In the genomic region with DNA sequence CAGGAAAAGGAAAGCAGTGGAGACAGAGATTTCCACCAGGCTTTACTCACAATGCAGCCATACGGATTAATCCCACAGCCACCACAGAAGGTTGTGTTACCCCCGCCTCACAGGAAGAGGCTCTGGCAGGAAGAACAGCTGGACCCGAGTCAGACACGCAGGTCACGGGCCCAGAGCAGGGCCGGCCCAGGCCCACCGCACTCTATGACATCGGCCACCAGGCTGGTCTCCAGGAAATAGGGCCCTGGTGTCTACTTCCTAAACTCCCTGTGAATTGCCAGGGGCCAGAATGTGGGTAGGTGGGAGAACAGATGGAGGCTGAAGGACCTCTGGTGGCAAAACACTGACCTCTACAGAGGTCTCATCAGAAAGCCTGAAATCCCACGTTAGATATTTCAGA, we compare ENCODE assay signal across 10 cellular contexts. TPM values are rescaled to one million over a fixed set of nuclear protein-coding genes. Genes with fewer than 3 reads are reported as not detected.
DNase-seq lines count a peak whose midpoint lies in the region; ATAC-seq, FAIRE-seq and TF ChIP-seq lines count a peak whose summit lies in the region.
"Had no signal": no experiment of that assay in that cellular context is flagged by ENCODE, and none has a peak within 500 bp of the region (broad histone marks: within the 10 kb centered on the region; RNA-seq: fewer than 3 reads in every experiment).

No MANE protein-coding gene starts in this region.

- H3K36me3 ChIP-seq in right lobe of liver = peaks cover 0 to 26% (median 18%) of the 10 kb centered on the region in 4 donors
- H3K36me3 ChIP-seq in HepG2 (replicated peaks in 1 of 2; ENCODE audit: control insufficient read depth in 1 of 2, insufficient read depth in 2 of 2, low read length in 2 of 2) = peaks cover 11 to 23% of the 10 kb centered on the region in 2 experiments; a peak in 4 of 5 replicates
- H3K36me3 ChIP-seq in vagina = peaks cover 0 to 25% of the 10 kb centered on the region in 2 donors

- CTCF ChIA-PET in HepG2 (lab: Yijun Ruan, JAX; ENCODE audit: low intra/inter-chr PET ratio, low total read pairs) = no interaction called here

- no peak overlapping the region for H2AFZ ChIP-seq in HepG2 (ENCODE audit: low read length)

- H3K27me3 Mint-ChIP-seq in natural killer cell treated with Interleukin-12 subunit alpha and Interleukin-12 subunit beta and Interleukin-15 and Interleukin-18, amount 100 ng/mL, for 72 hours = no peaks in the 10 kb centered on the region

- H3K9me3 Mint-ChIP-seq in natural killer cell treated with Interleukin-12 subunit alpha and Interleukin-12 subunit beta and Interleukin-15 and Interleukin-18, amount 100 ng/mL, for 72 hours = no peaks in the 10 kb centered on the region

- H3K79me2 ChIP-seq in HepG2 (ENCODE audit: insufficient read depth, low read length) = no peaks in the 10 kb centered on the region

- TF ChIP-seq EP300 in HepG2 (IDR thresholded peaks at IDR 0.05; ENCODE audit: low read depth in 2 of 2, low read length in 2 of 2) (no peak), HepG2 (CRISPR knock-in tag; IDR thresholded peaks at IDR 0.05; ENCODE audit: borderline replicate concordance) (no peak)

- WGBS in right lobe of liver (ENCODE audit: insufficient coverage, low coverage, low lambda C conversion rate, missing lambda C conversion rate) = 44% methylated on average over 1 of the region's 9 CpGs
- WGBS in HepG2 (ENCODE audit: low lambda C conversion rate) = 96% methylated on average over 9 of the region's 9 CpGs

- no peaks in the 10 kb centered on the region for H3K36me3 Mint-ChIP-seq in natural killer cell treated with Interleukin-12 subunit alpha and Interleukin-12 subunit beta and Interleukin-15 and Interleukin-18, amount 100 ng/mL, for 72 hours

- intact Hi-C loops in right lobe of liver (cut with DNase I) = loop anchor here in 1 of 2 donors (5.0 kb wide), 1 partner anchor 70 kb away; no protein-coding TSS in a partner anchor
- intact Hi-C loops in HepG2 (cut with micrococcal nuclease; ENCODE audit: unreplicated experiment) = no loop called here
- intact Hi-C loops in vagina (cut with DNase I) = loop anchor here (5.0 kb wide), 1 partner anchor 75 kb away; the partner anchor contains the start of gene ZFP62

- TF ChIP-seq POLR2A in right lobe of liver (IDR thresholded peaks at IDR 0.05) (no peak), HepG2 (IDR thresholded peaks at IDR 0.05; ENCODE audit: insufficient read depth in 1 of 2, low read depth in 2 of 2, low read length in 2 of 2) (no peak), vagina (IDR thresholded peaks at IDR 0.05) (no peak)

- H3K27ac ChIP-seq in right lobe of liver (peak overlapping the region; percentile 15 to 51 (median 37)), HepG2 (ENCODE audit: extremely low read length, insufficient read depth, low read length) (no peak overlapping the region), vagina (peak overlapping the region; percentile 81)

- BruUV-seq in HepG2 (replicated peaks; lab: Mats Ljungman, UMichigan) = no TSS peak

- no peak for TF ChIP-seq RAD21 in HepG2 (CRISPR knock-in tag; IDR thresholded peaks at IDR 0.05)

- peak overlapping the region; percentile 43 to 82 for H3K27ac Mint-ChIP-seq in natural killer cell treated with Interleukin-12 subunit alpha and Interleukin-12 subunit beta and Interleukin-15 and Interleukin-18, amount 100 ng/mL, for 72 hours

- H3K4me1 Mint-ChIP-seq in natural killer cell treated with Interleukin-12 subunit alpha and Interleukin-12 subunit beta and Interleukin-15 and Interleukin-18, amount 100 ng/mL, for 72 hours (ENCODE audit: low read depth in 2 of 2) = peaks cover 5 to 32% of the 10 kb centered on the region in 2 donors

- H3K27me3 ChIP-seq in right lobe of liver (no peaks in the 10 kb centered on the region), HepG2 (ENCODE audit: control insufficient read depth in 1 of 2, insufficient read depth in 2 of 2, low read length in 2 of 2) (0 out of 5 replicates have a peak, but pooled peaks cover 0 to 1% of the 10 kb centered on the region in 2 experiments), vagina (no peaks in the 10 kb centered on the region)

- in situ Hi-C loops in HepG2 (cut with HindIII; ENCODE audit: extremely low pct_ligation_motif_present, low pct_unique_long_range_greater_than_20kb) = loop anchor here (10.0 kb wide), 1 partner anchor 368 kb away; no protein-coding TSS in a partner anchor

- H4K20me1 ChIP-seq in HepG2 (ENCODE audit: insufficient read depth, low read length) = no peaks in the 10 kb centered on the region

- H3K4me1 ChIP-seq in right lobe of liver (peaks cover 0 to 11% (median 0%) of the 10 kb centered on the region in 4 donors), HepG2 (ENCODE audit: insufficient read depth, low read length) (peaks cover 12% of the 10 kb centered on the region), vagina (peaks cover 50% of the 10 kb centered on the region)

- H3K9me3 ChIP-seq in right lobe of liver (no peaks in the 10 kb centered on the region), HepG2 (ENCODE audit: low read length) (no peaks in the 10 kb centered on the region), vagina (no peaks in the 10 kb centered on the region)

- ATAC-seq in right lobe of liver (peak; percentile 8 to 25 (median 20)), HepG2 (no peak), GM18520 (IDR thresholded peaks at IDR 0.05; ENCODE audit: unreplicated experiment) (no peak)
- no peak for ATAC-seq in natural killer cell treated with Interleukin-12 subunit alpha and Interleukin-12 subunit beta and Interleukin-15 and Interleukin-18, amount 100 ng/mL, for 72 hours

- DNase-seq in right lobe of liver (no peak), HepG2 (ENCODE audit: low spot score) (no peak), dermis blood vessel endothelial cell (peak; percentile 53), vagina (ENCODE audit: extremely low spot score in 2 of 2) (peak in 1 of 2 donors; percentile 61), DMS79 (lab: John Stamatoyannopoulos, UW) (no peak)
- DNase-seq in natural killer cell treated with Interleukin-12 subunit alpha and Interleukin-12 subunit beta and Interleukin-15 and Interleukin-18, amount 100 ng/mL, for 72 hours (ENCODE audit: low spot score) = no peak
- DNase-seq in stimulated activated CD4-positive, alpha-beta T cell treated with anti-CD3 and anti-CD28 coated beads, Interleukin-4, amount 100 ng/mL, for 1 hour = no peak

- no peak overlapping the region for H3K9ac ChIP-seq in HepG2 (ENCODE audit: insufficient read depth, low read depth, low read length)

- no peak overlapping the region for H3K4me3 Mint-ChIP-seq in natural killer cell treated with Interleukin-12 subunit alpha and Interleukin-12 subunit beta and Interleukin-15 and Interleukin-18, amount 100 ng/mL, for 72 hours

- TF ChIP-seq CTCF in right lobe of liver (IDR thresholded peaks at IDR 0.05) = no peak
- no peak for TF ChIP-seq CTCF in HepG2 (CRISPR knock-in tag; IDR thresholded peaks at IDR 0.05)
- TF ChIP-seq CTCF in vagina (IDR thresholded peaks at IDR 0.05) = no peak

- H3K4me3 ChIP-seq in right lobe of liver = no peak overlapping the region
- H3K4me3 ChIP-seq in HepG2 (replicated peaks in 1 of 3; ENCODE audit: insufficient read depth in 1 of 3, low read depth in 2 of 3, low read length in 3 of 3) = no peak overlapping the region
- no peak overlapping the region for H3K4me3 ChIP-seq in vagina

- no peak overlapping the region for H3K4me2 ChIP-seq in HepG2 (ENCODE audit: low read depth, low read length)

- POLR2A ChIA-PET in HepG2 (lab: Yijun Ruan, JAX) = no interaction called here

- no peak for FAIRE-seq in HepG2 (lab: Jason Lieb, UNC)

RNA-seq across cellular contexts. Expression of gene MGAT1, which starts 15.6 kb away (rescaled TPM):
- total RNA-seq in right lobe of liver (100 to 1,000 TPM in 4 of 6 experiments, 10 to 100 TPM in 2; 99.7 to 136 (median 106) TPM), HepG2 (2016; rRNA removed; fragmentation: Illumina TruSeq; extraction: Trizol) (26.7 and 50.1 TPM in 2 replicates), dermis blood vessel endothelial cell (124 and 164 TPM in 2 replicates), vagina (152 TPM)
- total RNA-seq in HepG2 (2016; cell fraction: cytosol; rRNA removed; fragmentation: Illumina TruSeq; extraction: Trizol; ENCODE audit: low read depth) = 15.0 and 17.0 TPM in 2 replicates
- 27.7 and 47.8 TPM in 2 replicates for total RNA-seq in HepG2 (2016; cell fraction: insoluble cytoplasmic fraction; rRNA removed; fragmentation: Illumina TruSeq; extraction: Trizol)
- 38.7 and 40.9 TPM in 2 replicates for total RNA-seq in HepG2 (2016; cell fraction: membrane; rRNA removed; fragmentation: Illumina TruSeq; extraction: Trizol)
- total RNA-seq in HepG2 (2016; cell fraction: nucleus; rRNA removed; fragmentation: Illumina TruSeq; extraction: Trizol) = 41.7 and 45.5 TPM in 2 replicates
- polyA plus RNA-seq in HepG2 (2011; rRNA removed) = 55.3 and 72.5 TPM in 2 replicates
- polyA plus RNA-seq in HepG2 (2011; cell fraction: cytosol; rRNA removed) = 68.1 and 77.1 TPM in 2 replicates
- polyA plus RNA-seq in HepG2 (2011; cell fraction: nucleus; rRNA removed) = 95.1 and 98.8 TPM in 2 replicates
- polyA plus RNA-seq in HepG2 (2012) = 54.8 and 70.3 TPM in 2 replicates
- polyA plus RNA-seq in HepG2 (2016; cell fraction: cytosol; fragmentation: Illumina TruSeq; extraction: Trizol; ENCODE audit: low read depth) = 24.2 and 28.9 TPM in 2 replicates
- 31.3 and 35.5 TPM in 2 replicates for polyA plus RNA-seq in HepG2 (2016; cell fraction: insoluble cytoplasmic fraction; fragmentation: Illumina TruSeq; extraction: Trizol; ENCODE audit: low read depth)
- polyA plus RNA-seq in HepG2 (2016; cell fraction: membrane; fragmentation: Illumina TruSeq; extraction: Trizol; ENCODE audit: low read depth) = 36.5 and 42.6 TPM in 2 replicates
- polyA plus RNA-seq in HepG2 (2016; cell fraction: nucleus; fragmentation: Illumina TruSeq; extraction: Trizol; ENCODE audit: insufficient read depth, low read depth) = 88.1 and 90.9 TPM in 2 replicates
- polyA minus RNA-seq in HepG2 (2011; rRNA and poly(A)+ RNA removed; ENCODE audit: low replicate concordance) = 47.5 and 138 TPM in 2 replicates
- polyA minus RNA-seq in HepG2 (2011; cell fraction: cytosol; rRNA and poly(A)+ RNA removed) = 68.3 and 69.5 TPM in 2 replicates
- polyA minus RNA-seq in HepG2 (2011; cell fraction: nucleus; rRNA and poly(A)+ RNA removed) = 44.8 and 54.2 TPM in 2 replicates
- 100 to 1,000 TPM; 141 to 157 TPM for total RNA-seq in natural killer cell treated with Interleukin-12 subunit alpha and Interleukin-12 subunit beta and Interleukin-15 and Interleukin-18, amount 100 ng/mL, for 72 hours

RNA-seq across cellular contexts. Expression of gene OR2Y1, which starts 47.2 kb away (rescaled TPM):
- not detected for total RNA-seq in right lobe of liver
- not detected in 2 replicates for total RNA-seq in HepG2 (2016; rRNA removed; fragmentation: Illumina TruSeq; extraction: Trizol)
- total RNA-seq in HepG2 (2016; cell fraction: cytosol; rRNA removed; fragmentation: Illumina TruSeq; extraction: Trizol; ENCODE audit: low read depth) = not detected in 2 replicates
- not detected in 2 replicates for total RNA-seq in HepG2 (2016; cell fraction: insoluble cytoplasmic fraction; rRNA removed; fragmentation: Illumina TruSeq; extraction: Trizol)
- not detected in 2 replicates for total RNA-seq in HepG2 (2016; cell fraction: membrane; rRNA removed; fragmentation: Illumina TruSeq; extraction: Trizol)
- not detected in 2 replicates for total RNA-seq in HepG2 (2016; cell fraction: nucleus; rRNA removed; fragmentation: Illumina TruSeq; extraction: Trizol)
- not detected in 2 replicates for polyA plus RNA-seq in HepG2 (2011; rRNA removed)
- polyA plus RNA-seq in HepG2 (2011; cell fraction: cytosol; rRNA removed) = not detected in 2 replicates
- polyA plus RNA-seq in HepG2 (2011; cell fraction: nucleus; rRNA removed) = not detected in 2 replicates
- not detected in 2 replicates for polyA plus RNA-seq in HepG2 (2012)
- polyA plus RNA-seq in HepG2 (2016; cell fraction: cytosol; fragmentation: Illumina TruSeq; extraction: Trizol; ENCODE audit: low read depth) = not detected in 2 replicates
- polyA plus RNA-seq in HepG2 (2016; cell fraction: insoluble cytoplasmic fraction; fragmentation: Illumina TruSeq; extraction: Trizol; ENCODE audit: low read depth) = not detected in 2 replicates
- polyA plus RNA-seq in HepG2 (2016; cell fraction: membrane; fragmentation: Illumina TruSeq; extraction: Trizol; ENCODE audit: low read depth) = not detected in 2 replicates
- not detected in 2 replicates for polyA plus RNA-seq in HepG2 (2016; cell fraction: nucleus; fragmentation: Illumina TruSeq; extraction: Trizol; ENCODE audit: insufficient read depth, low read depth)
- polyA minus RNA-seq in HepG2 (2011; rRNA and poly(A)+ RNA removed; ENCODE audit: low replicate concordance) = not detected in 2 replicates
- not detected in 2 replicates for polyA minus RNA-seq in HepG2 (2011; cell fraction: cytosol; rRNA and poly(A)+ RNA removed)
- polyA minus RNA-seq in HepG2 (2011; cell fraction: nucleus; rRNA and poly(A)+ RNA removed) = not detected in 2 replicates
- total RNA-seq in dermis blood vessel endothelial cell = not detected in 2 replicates
- not detected for total RNA-seq in natural killer cell treated with Interleukin-12 subunit alpha and Interleukin-12 subunit beta and Interleukin-15 and Interleukin-18, amount 100 ng/mL, for 72 hours
- total RNA-seq in vagina = not detected
- total RNA-seq: fibroblast of villous mesenchyme, HT1080 had no signal

Comparison
In these comparisons a context has a peak if more than half of its experiments do, and no peak if none do; other contexts are left out.
1. ATAC-seq: peak in right lobe of liver (4 of 4); none in HepG2 (single experiment), natural killer cell treated with Interleukin-12 subunit alpha and Interleukin-12 subunit beta and Interleukin-15 and Interleukin-18, amount 100 ng/mL, for 72 hours (0 of 2) and GM18520 (single experiment).